7 cellular contexts compared by ENCODE assay signal in the genomic region with DNA sequence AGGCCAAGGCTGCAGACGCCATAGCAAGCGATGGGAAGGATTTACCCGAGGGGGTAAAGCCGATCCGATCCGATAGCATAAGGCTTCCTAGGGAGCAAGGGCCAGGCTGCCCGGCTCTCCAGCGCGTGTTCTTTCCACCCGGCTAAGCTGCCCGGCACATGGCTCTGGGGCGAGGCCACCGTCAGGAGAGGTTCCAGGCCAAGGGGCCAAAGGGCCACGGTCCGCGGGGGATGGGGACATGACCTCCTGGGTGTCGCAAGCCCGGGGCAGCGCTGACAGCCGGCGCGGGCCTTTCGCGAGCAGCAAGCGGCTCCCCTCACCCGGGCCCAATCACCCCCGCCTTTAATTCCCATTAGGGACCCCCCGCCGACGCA. TPM values are rescaled to one million over a fixed set of nuclear protein-coding genes. Genes with fewer than 3 reads are reported as not detected.
DNase-seq lines count a peak whose midpoint lies in the region; ATAC-seq and TF ChIP-seq lines count a peak whose summit lies in the region.
"Not testable (repeated sequence)": the region's sequence is repeated elsewhere in the genome, so short reads cannot be mapped to it uniquely, and the experiment has no call there.

No MANE protein-coding gene starts in this region.

- peaks cover 16% of the 10 kb centered on the region for H3K79me2 ChIP-seq in KMS-11 (ENCODE audit: insufficient read depth, low read depth)

- not testable (repeated sequence) for H3K4me2 ChIP-seq in KMS-11
- peak overlapping the region; percentile 86 for H3K4me2 ChIP-seq in skeletal muscle satellite cell (ENCODE audit: low read length)

- H3K9me3 Mint-ChIP-seq in activated CD8-positive, alpha-beta T cell treated with anti-CD3 and anti-CD28 coated beads for 36 hours, result not testable (repeated sequence)

- not testable (repeated sequence) for H3K36me3 Mint-ChIP-seq in activated CD8-positive, alpha-beta T cell treated with anti-CD3 and anti-CD28 coated beads for 36 hours (ENCODE audit: low read depth)

- H3K4me1 Mint-ChIP-seq in activated CD8-positive, alpha-beta T cell treated with anti-CD3 and anti-CD28 coated beads for 36 hours (ENCODE audit: low read depth), result not testable (repeated sequence)

- not testable (repeated sequence) for H3K4me1 ChIP-seq in KMS-11 (ENCODE audit: low read depth, poor library complexity, severe bottlenecking); mucosa of stomach (ENCODE audit: control insufficient read depth, insufficient read depth, low read length); skeletal muscle satellite cell (ENCODE audit: control insufficient read depth, insufficient read depth, low read length)
- peaks cover 12% of the 10 kb centered on the region for H3K4me1 ChIP-seq in left ventricle myocardium inferior

- not testable (repeated sequence) for DNase-seq in activated CD8-positive, alpha-beta T cell treated with anti-CD3 and anti-CD28 coated beads for 36 hours; coronary artery (ENCODE audit: low spot score); left ventricle myocardium inferior

- intact Hi-C loops in activated CD8-positive, alpha-beta T cell treated with anti-CD3 and anti-CD28 coated beads for 36 hours (cut with micrococcal nuclease); left ventricle myocardium inferior (cut with micrococcal nuclease): not testable (repeated sequence)

- not testable (repeated sequence) for H3K27me3 ChIP-seq in KMS-11 (ENCODE audit: insufficient read depth, low read depth); left ventricle myocardium inferior (ENCODE audit: low read depth); mucosa of stomach (ENCODE audit: control insufficient read depth, insufficient read depth, low read length); skeletal muscle satellite cell (ENCODE audit: control insufficient read depth, insufficient read depth, low read length)

- CTCF ChIA-PET in activated CD8-positive, alpha-beta T cell treated with anti-CD3 and anti-CD28 coated beads for 36 hours (lab: Charles Lee), result not testable (repeated sequence)

- H3K27me3 Mint-ChIP-seq in activated CD8-positive, alpha-beta T cell treated with anti-CD3 and anti-CD28 coated beads for 36 hours, result not testable (repeated sequence)

- H3K27ac ChIP-seq in KMS-11, result peak overlapping the region; percentile 87; the same call in 1 of the 2 replicates
- H3K27ac ChIP-seq in coronary artery, result peak overlapping the region in 1 of 2 donors; percentile 96
- peak overlapping the region; percentile 95 for H3K27ac ChIP-seq in left ventricle myocardium inferior (replicated peaks)

- ATAC-seq in GM18511 (IDR thresholded peaks at IDR 0.05; ENCODE audit: unreplicated experiment), result peak; percentile 22
- not testable (repeated sequence) for ATAC-seq in activated CD8-positive, alpha-beta T cell treated with anti-CD3 and anti-CD28 coated beads for 36 hours

- not testable (repeated sequence) for H3K36me3 ChIP-seq in KMS-11 (ENCODE audit: insufficient read depth); left ventricle myocardium inferior; mucosa of stomach (ENCODE audit: control insufficient read depth, insufficient read depth, low read length); skeletal muscle satellite cell (ENCODE audit: insufficient read depth, low read length)

- H2AFZ ChIP-seq in KMS-11 (ENCODE audit: low read depth), result peak overlapping the region; percentile 34; the same call in 1 of the 2 replicates

- H3K27ac Mint-ChIP-seq in activated CD8-positive, alpha-beta T cell treated with anti-CD3 and anti-CD28 coated beads for 36 hours, result peak overlapping the region; percentile 70

- H4K20me1 ChIP-seq in KMS-11 (ENCODE audit: insufficient read depth), result not testable (repeated sequence)

- not testable (repeated sequence) for H3K9ac ChIP-seq in KMS-11
- H3K9ac ChIP-seq in mucosa of stomach (ENCODE audit: low read length) (peak overlapping the region; percentile 66), skeletal muscle satellite cell (ENCODE audit: low read depth, low read length) (peak overlapping the region; percentile 81)

- H3K9me3 ChIP-seq in left ventricle myocardium inferior (replicated peaks); mucosa of stomach (ENCODE audit: control insufficient read depth, low read length); skeletal muscle satellite cell (replicated peaks; ENCODE audit: low read length): not testable (repeated sequence)

- H3K4me3 ChIP-seq in KMS-11 (IDR thresholded peaks at IDR 0.05; ENCODE audit: insufficient read depth, low read depth, low read length); mucosa of stomach (ENCODE audit: low read length): not testable (repeated sequence)
- peak overlapping the region; percentile 90 for H3K4me3 ChIP-seq in coronary artery
- H3K4me3 ChIP-seq in left ventricle myocardium inferior, result peak overlapping the region; percentile 83
- peak overlapping the region; percentile 69 for H3K4me3 ChIP-seq in skeletal muscle satellite cell (ENCODE audit: low read length)

- peak overlapping the region; percentile 61 for H3K4me3 Mint-ChIP-seq in activated CD8-positive, alpha-beta T cell treated with anti-CD3 and anti-CD28 coated beads for 36 hours

- TF ChIP-seq CTCF in KMS-11 (conservative IDR thresholded peaks at IDR 0.05; ENCODE audit: low read depth, low read length); activated CD8-positive, alpha-beta T cell treated with anti-CD3 and anti-CD28 coated beads for 36 hours (IDR thresholded peaks at IDR 0.05); coronary artery (IDR thresholded peaks at IDR 0.05); left ventricle myocardium inferior (IDR thresholded peaks at IDR 0.05; ENCODE audit: borderline replicate concordance): not testable (repeated sequence)

- POLR2A ChIA-PET in activated CD8-positive, alpha-beta T cell treated with anti-CD3 and anti-CD28 coated beads for 36 hours (lab: Charles Lee), result not testable (repeated sequence)

RNA-seq across cellular contexts. Expression of a gene that starts 0.8 kb away (rescaled TPM):
- total RNA-seq in activated CD8-positive, alpha-beta T cell treated with anti-CD3 and anti-CD28 coated beads for 36 hours, result 10 to 100 TPM; 56.5 to 57.3 TPM
- 93.7 TPM for total RNA-seq in left ventricle myocardium inferior
- total RNA-seq in skeletal muscle satellite cell (2012; rRNA removed), result 8.5 and 11.7 TPM in 2 replicates
